In the genomic region with DNA sequence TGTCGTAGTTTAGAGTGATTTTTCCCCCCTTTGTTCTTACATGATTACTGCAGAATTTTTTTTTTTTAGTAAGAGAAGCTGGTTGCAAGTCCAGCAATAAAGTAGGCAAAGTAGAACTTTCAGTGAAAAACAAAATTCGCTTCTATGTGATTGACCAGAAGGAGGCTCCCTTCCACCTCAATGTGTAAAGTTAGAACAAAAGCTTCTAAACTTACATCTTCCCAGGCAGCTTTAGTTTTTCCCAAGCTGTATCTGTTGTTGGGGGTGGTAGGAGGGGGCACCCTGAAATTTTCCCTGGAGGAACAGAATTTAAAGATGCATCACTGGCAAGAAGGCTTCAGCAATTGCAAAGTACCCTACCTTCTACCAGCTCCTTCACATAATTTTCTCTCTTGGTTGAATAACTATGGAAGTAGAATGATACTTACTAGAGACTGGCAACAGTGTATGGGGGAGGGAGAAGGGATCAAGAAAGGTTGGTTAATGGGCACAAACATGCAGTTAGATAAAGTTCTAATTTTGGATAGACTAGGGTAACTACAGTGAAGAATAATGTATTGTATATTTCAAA, we compare ENCODE assay signal across 9 cellular contexts.
DNase-seq lines count a peak whose midpoint lies in the region; ATAC-seq and TF ChIP-seq lines count a peak whose summit lies in the region.
"Had no signal": no experiment of that assay in that cellular context is flagged by ENCODE, and none has a peak within 500 bp of the region (broad histone marks: within the 10 kb centered on the region; RNA-seq: fewer than 3 reads in every experiment).

No MANE protein-coding gene starts in this region.

- no peaks in the 10 kb centered on the region for H3F3A ChIP-seq in GM23338 (replicated peaks; ENCODE audit: low read depth)

- H3K27me3 ChIP-seq in A673 (replicated peaks; ENCODE audit: insufficient read depth, low read depth, low read length, poor library complexity) (peaks cover 11% of the 10 kb centered on the region), GM23338 (ENCODE audit: insufficient read depth) (no peaks in the 10 kb centered on the region)

- H3K4me3 ChIP-seq in A673 (ENCODE audit: low read depth, low read length, poor library complexity, severe bottlenecking) (no peak overlapping the region), GM23338 (no peak overlapping the region)

- H3K4me3 Mint-ChIP-seq in GM23338 = no peak overlapping the region
- H3K4me3 Mint-ChIP-seq: T-helper 1 cell treated with Interleukin-12 subunit alpha and Interleukin-12 subunit beta and Interleukin-4 antibody, amounts not matched to agents 30 μg/mL and 1 μg/mL, for 36 hours had no signal

- H3K4me2 ChIP-seq in GM23338 = no peak overlapping the region

- no peaks in the 10 kb centered on the region for H3K36me3 Mint-ChIP-seq in GM23338 (ENCODE audit: low read depth)

- H3K27me3 Mint-ChIP-seq in GM23338 (ENCODE audit: insufficient read depth, low read depth, poor library complexity) = no peaks in the 10 kb centered on the region

- H3K9me3 ChIP-seq in A673 (ENCODE audit: low read depth, low read length, poor library complexity, severe bottlenecking) = no peaks in the 10 kb centered on the region

- no peaks in the 10 kb centered on the region; the same call in 1 of the 2 replicates for H3K9me2 ChIP-seq in GM23338 (ENCODE audit: insufficient read depth)

- intact Hi-C loops in A673 (cut with micrococcal nuclease; ENCODE audit: unreplicated experiment) = loop anchor here (2.0 to 5.0 kb wide), 3 partner anchors 172 to 775 kb away; no protein-coding TSS in a partner anchor

- BruUV-seq in A673 (replicated peaks; lab: Mats Ljungman, UMichigan) = no TSS peak

- H3K9me3 Mint-ChIP-seq in GM23338 = no peaks in the 10 kb centered on the region
- H3K9me3 Mint-ChIP-seq: T-helper 1 cell treated with Interleukin-12 subunit alpha and Interleukin-12 subunit beta and Interleukin-4 antibody, amounts not matched to agents 30 μg/mL and 1 μg/mL, for 36 hours had no signal

- no peaks in the 10 kb centered on the region for H3K79me2 ChIP-seq in GM23338 (replicated peaks; ENCODE audit: insufficient read depth)

- no peaks in the 10 kb centered on the region for H4K20me1 ChIP-seq in GM23338 (replicated peaks; ENCODE audit: insufficient read depth)

- CTCF ChIA-PET in A673 (lab: Charles Lee) = interaction anchor here (0.5 to 1.0 kb wide), 8 partner anchors 11 to 969 kb away, joined by 3 to 9 read pairs (median 3); no protein-coding TSS in a partner anchor

- POLR2A ChIA-PET in A673 (lab: Charles Lee; ENCODE audit: low non-redundant PET) = interaction anchor here (0.7 kb wide), 1 partner anchor 779 kb away, joined by 9 read pairs; no protein-coding TSS in a partner anchor

- ATAC-seq in GM23338 (peak; percentile 75), GM19324 (IDR thresholded peaks at IDR 0.05; ENCODE audit: low FRiP score, unreplicated experiment) (no peak)

- H2AFZ ChIP-seq in GM23338 = no peak overlapping the region

- DNase-seq in A673 (ENCODE audit: low spot score) = peak; percentile 47
- DNase-seq in GM23338 (ENCODE audit: low spot score) = peak; percentile 79
- DNase-seq in amniotic epithelial cell (ENCODE audit: low read depth) = peak; percentile 41
- DNase-seq in kidney glomerular epithelial cell (lab: John Stamatoyannopoulos, UW) = peak; percentile 23
- no peak for DNase-seq in occipital lobe (lab: John Stamatoyannopoulos, UW)
- no peak for DNase-seq in effector CD4-positive, alpha-beta T cell
- DNase-seq in 8988T = no peak

- H3K27ac Mint-ChIP-seq in GM23338 = no peak overlapping the region; the same call in 1 of the 2 replicates
- H3K27ac Mint-ChIP-seq: T-helper 1 cell treated with Interleukin-12 subunit alpha and Interleukin-12 subunit beta and Interleukin-4 antibody, amounts not matched to agents 30 μg/mL and 1 μg/mL, for 36 hours had no signal

- peaks cover 6% of the 10 kb centered on the region; the same call in 2 of the 3 replicates for H3K4me1 Mint-ChIP-seq in GM23338

- H3K36me3 ChIP-seq in A673 (ENCODE audit: insufficient read depth, low read length, poor library complexity, severe bottlenecking) (no peaks in the 10 kb centered on the region), GM23338 (ENCODE audit: insufficient read depth) (no peaks in the 10 kb centered on the region)

- H3K4me1 ChIP-seq in A673 (ENCODE audit: insufficient read depth, low read length, poor library complexity, severe bottlenecking) (no peaks in the 10 kb centered on the region), GM23338 (ENCODE audit: insufficient read depth) (no peaks in the 10 kb centered on the region; the same call in 1 of the 2 replicates)

- no peak overlapping the region for H3K27ac ChIP-seq in A673 (ENCODE audit: low read depth, low read length, poor library complexity, severe bottlenecking)
- no peak overlapping the region for H3K27ac ChIP-seq in GM23338 (ENCODE audit: low read depth)

- peak; percentile 58 for TF ChIP-seq CTCF in A673 (conservative IDR thresholded peaks at IDR 0.05; ENCODE audit: low read depth, low read length)
- TF ChIP-seq CTCF in GM23338 (conservative IDR thresholded peaks at IDR 0.05; ENCODE audit: low read depth in 2 of 2) = peak; percentile 75 to 78

TF ChIP-seq in GM23338, 12 proteins besides CTCF, POLR2A, EP300 and RAD21 (continues in another document):
- TF ChIP-seq EZH2phosphoT487 (IDR thresholded peaks at IDR 0.05; ENCODE audit: unreplicated experiment) = no peak
- no peak for TF ChIP-seq ZNF331 (CRISPR knock-in tag; IDR thresholded peaks at IDR 0.05; ENCODE audit: low read depth)
- TF ChIP-seq JUNB (IDR thresholded peaks at IDR 0.05; ENCODE audit: unreplicated experiment) = no peak
- no peak for TF ChIP-seq CREB1 (CRISPR knock-in tag; IDR thresholded peaks at IDR 0.05; ENCODE audit: low read depth)
- TF ChIP-seq EZH2 (IDR thresholded peaks at IDR 0.05; ENCODE audit: low read depth, unreplicated experiment) = no peak
- TF ChIP-seq NANOG (IDR thresholded peaks at IDR 0.05; ENCODE audit: borderline replicate concordance) = no peak
- no peak for TF ChIP-seq POLR2AphosphoS5 (IDR thresholded peaks at IDR 0.05; ENCODE audit: low read depth)
- TF ChIP-seq STAT1 (IDR thresholded peaks at IDR 0.05; ENCODE audit: unreplicated experiment) = no peak
- TF ChIP-seq, protein P1, sequence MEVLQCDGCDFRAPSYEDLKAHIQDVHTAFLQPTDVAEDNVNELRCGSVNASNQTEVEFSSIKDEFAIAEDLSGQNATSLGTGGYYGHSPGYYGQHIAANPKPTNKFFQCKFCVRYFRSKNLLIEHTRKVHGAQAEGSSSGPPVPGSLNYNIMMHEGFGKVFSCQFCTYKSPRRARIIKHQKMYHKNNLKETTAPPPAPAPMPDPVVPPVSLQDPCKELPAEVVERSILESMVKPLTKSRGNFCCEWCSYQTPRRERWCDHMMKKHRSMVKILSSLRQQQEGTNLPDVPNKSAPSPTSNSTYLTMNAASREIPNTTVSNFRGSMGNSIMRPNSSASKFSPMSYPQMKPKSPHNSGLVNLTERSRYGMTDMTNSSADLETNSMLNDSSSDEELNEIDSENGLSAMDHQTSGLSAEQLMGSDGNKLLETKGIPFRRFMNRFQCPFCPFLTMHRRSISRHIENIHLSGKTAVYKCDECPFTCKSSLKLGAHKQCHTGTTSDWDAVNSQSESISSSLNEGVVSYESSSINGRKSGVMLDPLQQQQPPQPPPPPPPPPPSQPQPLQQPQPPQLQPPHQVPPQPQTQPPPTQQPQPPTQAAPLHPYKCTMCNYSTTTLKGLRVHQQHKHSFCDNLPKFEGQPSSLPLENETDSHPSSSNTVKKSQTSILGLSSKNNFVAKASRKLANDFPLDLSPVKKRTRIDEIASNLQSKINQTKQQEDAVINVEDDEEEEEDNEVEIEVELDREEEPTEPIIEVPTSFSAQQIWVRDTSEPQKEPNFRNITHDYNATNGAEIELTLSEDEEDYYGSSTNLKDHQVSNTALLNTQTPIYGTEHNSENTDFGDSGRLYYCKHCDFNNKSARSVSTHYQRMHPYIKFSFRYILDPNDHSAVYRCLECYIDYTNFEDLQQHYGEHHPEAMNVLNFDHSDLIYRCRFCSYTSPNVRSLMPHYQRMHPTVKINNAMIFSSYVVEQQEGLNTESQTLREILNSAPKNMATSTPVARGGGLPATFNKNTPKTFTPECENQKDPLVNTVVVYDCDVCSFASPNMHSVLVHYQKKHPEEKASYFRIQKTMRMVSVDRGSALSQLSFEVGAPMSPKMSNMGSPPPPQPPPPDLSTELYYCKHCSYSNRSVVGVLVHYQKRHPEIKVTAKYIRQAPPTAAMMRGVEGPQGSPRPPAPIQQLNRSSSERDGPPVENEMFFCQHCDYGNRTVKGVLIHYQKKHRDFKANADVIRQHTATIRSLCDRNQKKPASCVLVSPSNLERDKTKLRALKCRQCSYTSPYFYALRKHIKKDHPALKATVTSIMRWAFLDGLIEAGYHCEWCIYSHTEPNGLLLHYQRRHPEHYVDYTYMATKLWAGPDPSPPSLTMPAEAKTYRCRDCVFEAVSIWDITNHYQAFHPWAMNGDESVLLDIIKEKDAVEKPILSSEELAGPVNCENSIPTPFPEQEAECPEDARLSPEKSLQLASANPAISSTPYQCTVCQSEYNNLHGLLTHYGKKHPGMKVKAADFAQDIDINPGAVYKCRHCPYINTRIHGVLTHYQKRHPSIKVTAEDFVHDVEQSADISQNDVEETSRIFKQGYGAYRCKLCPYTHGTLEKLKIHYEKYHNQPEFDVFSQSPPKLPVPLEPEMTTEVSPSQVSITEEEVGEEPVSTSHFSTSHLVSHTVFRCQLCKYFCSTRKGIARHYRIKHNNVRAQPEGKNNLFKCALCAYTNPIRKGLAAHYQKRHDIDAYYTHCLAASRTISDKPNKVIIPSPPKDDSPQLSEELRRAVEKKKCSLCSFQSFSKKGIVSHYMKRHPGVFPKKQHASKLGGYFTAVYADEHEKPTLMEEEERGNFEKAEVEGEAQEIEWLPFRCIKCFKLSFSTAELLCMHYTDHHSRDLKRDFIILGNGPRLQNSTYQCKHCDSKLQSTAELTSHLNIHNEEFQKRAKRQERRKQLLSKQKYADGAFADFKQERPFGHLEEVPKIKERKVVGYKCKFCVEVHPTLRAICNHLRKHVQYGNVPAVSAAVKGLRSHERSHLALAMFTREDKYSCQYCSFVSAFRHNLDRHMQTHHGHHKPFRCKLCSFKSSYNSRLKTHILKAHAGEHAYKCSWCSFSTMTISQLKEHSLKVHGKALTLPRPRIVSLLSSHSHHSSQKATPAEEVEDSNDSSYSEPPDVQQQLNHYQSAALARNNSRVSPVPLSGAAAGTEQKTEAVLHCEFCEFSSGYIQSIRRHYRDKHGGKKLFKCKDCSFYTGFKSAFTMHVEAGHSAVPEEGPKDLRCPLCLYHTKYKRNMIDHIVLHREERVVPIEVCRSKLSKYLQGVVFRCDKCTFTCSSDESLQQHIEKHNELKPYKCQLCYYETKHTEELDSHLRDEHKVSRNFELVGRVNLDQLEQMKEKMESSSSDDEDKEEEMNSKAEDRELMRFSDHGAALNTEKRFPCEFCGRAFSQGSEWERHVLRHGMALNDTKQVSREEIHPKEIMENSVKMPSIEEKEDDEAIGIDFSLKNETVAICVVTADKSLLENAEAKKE (CRISPR knock-in tag; IDR thresholded peaks at IDR 0.05) = no peak

Comparison
In these comparisons a context has a peak if more than half of its experiments do, and no peak if none do; other contexts are left out.
1. DNase-seq: peak in A673 (single experiment), GM23338 (single experiment), amniotic epithelial cell (single experiment) and kidney glomerular epithelial cell (single experiment); none in occipital lobe (single experiment), effector CD4-positive, alpha-beta T cell (single experiment) and 8988T (single experiment).